2 cellular contexts compared by ENCODE assay signal in the genomic region with DNA sequence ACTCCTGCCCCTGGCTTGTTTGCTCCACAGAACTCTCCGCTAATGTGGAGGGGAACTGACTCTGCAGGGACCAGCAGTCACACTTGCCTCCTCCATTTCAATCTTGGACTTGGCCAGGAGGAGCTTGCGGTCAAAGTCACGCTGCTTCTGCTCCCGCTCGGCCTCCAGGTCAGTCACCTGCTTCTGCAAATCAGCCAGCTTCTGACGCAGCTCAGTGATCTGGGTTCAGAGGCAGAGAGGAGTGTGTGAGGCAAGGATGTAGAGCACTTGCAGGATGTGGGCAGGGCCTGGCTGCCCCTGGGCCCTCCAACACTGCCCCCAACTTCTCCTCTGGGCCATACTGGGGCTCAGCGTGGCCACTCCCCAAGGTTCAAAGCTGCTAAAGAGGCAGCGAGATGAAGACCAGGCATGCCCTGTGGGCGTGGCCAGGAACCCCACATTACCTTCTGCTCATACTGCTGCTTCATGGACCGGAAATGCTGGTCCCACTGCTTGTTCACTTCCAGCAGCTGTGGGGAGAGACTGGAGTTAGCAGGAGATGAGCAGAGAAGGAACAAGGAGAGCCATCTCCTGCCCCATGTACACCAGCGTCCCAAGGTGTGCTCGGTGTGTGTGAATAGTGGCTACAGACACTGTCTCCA.
TF ChIP-seq lines count a peak whose summit lies in the region.

No MANE protein-coding gene starts in this region.

TF ChIP-seq in liver, 16 proteins besides CTCF, POLR2A, EP300 and RAD21:
- peak in 1 of 2 donors; percentile 37 for TF ChIP-seq EGR1 (IDR thresholded peaks at IDR 0.05; ENCODE audit: low read depth in 2 of 2)
- TF ChIP-seq FOXA1 (IDR thresholded peaks at IDR 0.05) = no peak
- peak; percentile 39 to 70 for TF ChIP-seq JUND (IDR thresholded peaks at IDR 0.05)
- TF ChIP-seq GABPA (IDR thresholded peaks at IDR 0.05 in 1 of 2, conservative IDR thresholded peaks at IDR 0.05 in 1 of 2) = no peak
- peak; percentile 27 for TF ChIP-seq FOXA2 (IDR thresholded peaks at IDR 0.05)
- TF ChIP-seq SP1 (IDR thresholded peaks at IDR 0.05) = peak; percentile 80
- TF ChIP-seq, protein P1, sequence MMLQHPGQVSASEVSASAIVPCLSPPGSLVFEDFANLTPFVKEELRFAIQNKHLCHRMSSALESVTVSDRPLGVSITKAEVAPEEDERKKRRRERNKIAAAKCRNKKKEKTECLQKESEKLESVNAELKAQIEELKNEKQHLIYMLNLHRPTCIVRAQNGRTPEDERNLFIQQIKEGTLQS (IDR thresholded peaks at IDR 0.05) = no peak
- TF ChIP-seq YY1 (IDR thresholded peaks at IDR 0.05) = peak; percentile 53
- TF ChIP-seq, protein P2, sequence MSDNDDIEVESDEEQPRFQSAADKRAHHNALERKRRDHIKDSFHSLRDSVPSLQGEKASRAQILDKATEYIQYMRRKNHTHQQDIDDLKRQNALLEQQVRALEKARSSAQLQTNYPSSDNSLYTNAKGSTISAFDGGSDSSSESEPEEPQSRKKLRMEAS (IDR thresholded peaks at IDR 0.05) = peak; percentile 62
- TF ChIP-seq TAF1 (conservative IDR thresholded peaks at IDR 0.05) = no peak
- TF ChIP-seq, protein P3, sequence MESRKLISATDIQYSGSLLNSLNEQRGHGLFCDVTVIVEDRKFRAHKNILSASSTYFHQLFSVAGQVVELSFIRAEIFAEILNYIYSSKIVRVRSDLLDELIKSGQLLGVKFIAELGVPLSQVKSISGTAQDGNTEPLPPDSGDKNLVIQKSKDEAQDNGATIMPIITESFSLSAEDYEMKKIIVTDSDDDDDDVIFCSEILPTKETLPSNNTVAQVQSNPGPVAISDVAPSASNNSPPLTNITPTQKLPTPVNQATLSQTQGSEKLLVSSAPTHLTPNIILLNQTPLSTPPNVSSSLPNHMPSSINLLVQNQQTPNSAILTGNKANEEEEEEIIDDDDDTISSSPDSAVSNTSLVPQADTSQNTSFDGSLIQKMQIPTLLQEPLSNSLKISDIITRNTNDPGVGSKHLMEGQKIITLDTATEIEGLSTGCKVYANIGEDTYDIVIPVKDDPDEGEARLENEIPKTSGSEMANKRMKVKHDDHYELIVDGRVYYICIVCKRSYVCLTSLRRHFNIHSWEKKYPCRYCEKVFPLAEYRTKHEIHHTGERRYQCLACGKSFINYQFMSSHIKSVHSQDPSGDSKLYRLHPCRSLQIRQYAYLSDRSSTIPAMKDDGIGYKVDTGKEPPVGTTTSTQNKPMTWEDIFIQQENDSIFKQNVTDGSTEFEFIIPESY (IDR thresholded peaks at IDR 0.05) = no peak
- TF ChIP-seq, protein P4, sequence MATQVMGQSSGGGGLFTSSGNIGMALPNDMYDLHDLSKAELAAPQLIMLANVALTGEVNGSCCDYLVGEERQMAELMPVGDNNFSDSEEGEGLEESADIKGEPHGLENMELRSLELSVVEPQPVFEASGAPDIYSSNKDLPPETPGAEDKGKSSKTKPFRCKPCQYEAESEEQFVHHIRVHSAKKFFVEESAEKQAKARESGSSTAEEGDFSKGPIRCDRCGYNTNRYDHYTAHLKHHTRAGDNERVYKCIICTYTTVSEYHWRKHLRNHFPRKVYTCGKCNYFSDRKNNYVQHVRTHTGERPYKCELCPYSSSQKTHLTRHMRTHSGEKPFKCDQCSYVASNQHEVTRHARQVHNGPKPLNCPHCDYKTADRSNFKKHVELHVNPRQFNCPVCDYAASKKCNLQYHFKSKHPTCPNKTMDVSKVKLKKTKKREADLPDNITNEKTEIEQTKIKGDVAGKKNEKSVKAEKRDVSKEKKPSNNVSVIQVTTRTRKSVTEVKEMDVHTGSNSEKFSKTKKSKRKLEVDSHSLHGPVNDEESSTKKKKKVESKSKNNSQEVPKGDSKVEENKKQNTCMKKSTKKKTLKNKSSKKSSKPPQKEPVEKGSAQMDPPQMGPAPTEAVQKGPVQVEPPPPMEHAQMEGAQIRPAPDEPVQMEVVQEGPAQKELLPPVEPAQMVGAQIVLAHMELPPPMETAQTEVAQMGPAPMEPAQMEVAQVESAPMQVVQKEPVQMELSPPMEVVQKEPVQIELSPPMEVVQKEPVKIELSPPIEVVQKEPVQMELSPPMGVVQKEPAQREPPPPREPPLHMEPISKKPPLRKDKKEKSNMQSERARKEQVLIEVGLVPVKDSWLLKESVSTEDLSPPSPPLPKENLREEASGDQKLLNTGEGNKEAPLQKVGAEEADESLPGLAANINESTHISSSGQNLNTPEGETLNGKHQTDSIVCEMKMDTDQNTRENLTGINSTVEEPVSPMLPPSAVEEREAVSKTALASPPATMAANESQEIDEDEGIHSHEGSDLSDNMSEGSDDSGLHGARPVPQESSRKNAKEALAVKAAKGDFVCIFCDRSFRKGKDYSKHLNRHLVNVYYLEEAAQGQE (IDR thresholded peaks at IDR 0.05) = no peak
- peak; percentile 100 for TF ChIP-seq RXRA (IDR thresholded peaks at IDR 0.05)
- TF ChIP-seq HNF4G (IDR thresholded peaks at IDR 0.05) = peak; percentile 63
- peak; percentile 45 for TF ChIP-seq NR2F2 (IDR thresholded peaks at IDR 0.05)
- TF ChIP-seq HNF4A (conservative IDR thresholded peaks at IDR 0.05) = peak; percentile 88 to 90

TF ChIP-seq in HepG2, 621 proteins besides CTCF, POLR2A, EP300 and RAD21 (continues in another document):
- TF ChIP-seq, protein P5, sequence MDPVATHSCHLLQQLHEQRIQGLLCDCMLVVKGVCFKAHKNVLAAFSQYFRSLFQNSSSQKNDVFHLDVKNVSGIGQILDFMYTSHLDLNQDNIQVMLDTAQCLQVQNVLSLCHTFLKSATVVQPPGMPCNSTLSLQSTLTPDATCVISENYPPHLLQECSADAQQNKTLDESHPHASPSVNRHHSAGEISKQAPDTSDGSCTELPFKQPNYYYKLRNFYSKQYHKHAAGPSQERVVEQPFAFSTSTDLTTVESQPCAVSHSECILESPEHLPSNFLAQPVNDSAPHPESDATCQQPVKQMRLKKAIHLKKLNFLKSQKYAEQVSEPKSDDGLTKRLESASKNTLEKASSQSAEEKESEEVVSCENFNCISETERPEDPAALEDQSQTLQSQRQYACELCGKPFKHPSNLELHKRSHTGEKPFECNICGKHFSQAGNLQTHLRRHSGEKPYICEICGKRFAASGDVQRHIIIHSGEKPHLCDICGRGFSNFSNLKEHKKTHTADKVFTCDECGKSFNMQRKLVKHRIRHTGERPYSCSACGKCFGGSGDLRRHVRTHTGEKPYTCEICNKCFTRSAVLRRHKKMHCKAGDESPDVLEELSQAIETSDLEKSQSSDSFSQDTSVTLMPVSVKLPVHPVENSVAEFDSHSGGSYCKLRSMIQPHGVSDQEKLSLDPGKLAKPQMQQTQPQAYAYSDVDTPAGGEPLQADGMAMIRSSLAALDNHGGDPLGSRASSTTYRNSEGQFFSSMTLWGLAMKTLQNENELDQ (CRISPR knock-in tag; IDR thresholded peaks at IDR 0.05; ENCODE audit: borderline replicate concordance) = no peak
- TF ChIP-seq MATR3 (CRISPR knock-in tag; IDR thresholded peaks at IDR 0.05) = no peak
- TF ChIP-seq HES4 (CRISPR knock-in tag; IDR thresholded peaks at IDR 0.05; ENCODE audit: borderline replicate concordance) = no peak
- no peak for TF ChIP-seq ELF4 (CRISPR knock-in tag; IDR thresholded peaks at IDR 0.05; ENCODE audit: borderline replicate concordance)
- no peak for TF ChIP-seq ZNF616 (CRISPR knock-in tag; IDR thresholded peaks at IDR 0.05; ENCODE audit: low read depth)
- TF ChIP-seq, protein P6, sequence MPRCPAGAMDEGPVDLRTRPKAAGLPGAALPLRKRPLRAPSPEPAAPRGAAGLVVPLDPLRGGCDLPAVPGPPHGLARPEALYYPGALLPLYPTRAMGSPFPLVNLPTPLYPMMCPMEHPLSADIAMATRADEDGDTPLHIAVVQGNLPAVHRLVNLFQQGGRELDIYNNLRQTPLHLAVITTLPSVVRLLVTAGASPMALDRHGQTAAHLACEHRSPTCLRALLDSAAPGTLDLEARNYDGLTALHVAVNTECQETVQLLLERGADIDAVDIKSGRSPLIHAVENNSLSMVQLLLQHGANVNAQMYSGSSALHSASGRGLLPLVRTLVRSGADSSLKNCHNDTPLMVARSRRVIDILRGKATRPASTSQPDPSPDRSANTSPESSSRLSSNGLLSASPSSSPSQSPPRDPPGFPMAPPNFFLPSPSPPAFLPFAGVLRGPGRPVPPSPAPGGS (CRISPR knock-in tag; IDR thresholded peaks at IDR 0.05) = no peak
- no peak for TF ChIP-seq RNF2 (conservative IDR thresholded peaks at IDR 0.05; ENCODE audit: low read depth)
- TF ChIP-seq, protein P7, sequence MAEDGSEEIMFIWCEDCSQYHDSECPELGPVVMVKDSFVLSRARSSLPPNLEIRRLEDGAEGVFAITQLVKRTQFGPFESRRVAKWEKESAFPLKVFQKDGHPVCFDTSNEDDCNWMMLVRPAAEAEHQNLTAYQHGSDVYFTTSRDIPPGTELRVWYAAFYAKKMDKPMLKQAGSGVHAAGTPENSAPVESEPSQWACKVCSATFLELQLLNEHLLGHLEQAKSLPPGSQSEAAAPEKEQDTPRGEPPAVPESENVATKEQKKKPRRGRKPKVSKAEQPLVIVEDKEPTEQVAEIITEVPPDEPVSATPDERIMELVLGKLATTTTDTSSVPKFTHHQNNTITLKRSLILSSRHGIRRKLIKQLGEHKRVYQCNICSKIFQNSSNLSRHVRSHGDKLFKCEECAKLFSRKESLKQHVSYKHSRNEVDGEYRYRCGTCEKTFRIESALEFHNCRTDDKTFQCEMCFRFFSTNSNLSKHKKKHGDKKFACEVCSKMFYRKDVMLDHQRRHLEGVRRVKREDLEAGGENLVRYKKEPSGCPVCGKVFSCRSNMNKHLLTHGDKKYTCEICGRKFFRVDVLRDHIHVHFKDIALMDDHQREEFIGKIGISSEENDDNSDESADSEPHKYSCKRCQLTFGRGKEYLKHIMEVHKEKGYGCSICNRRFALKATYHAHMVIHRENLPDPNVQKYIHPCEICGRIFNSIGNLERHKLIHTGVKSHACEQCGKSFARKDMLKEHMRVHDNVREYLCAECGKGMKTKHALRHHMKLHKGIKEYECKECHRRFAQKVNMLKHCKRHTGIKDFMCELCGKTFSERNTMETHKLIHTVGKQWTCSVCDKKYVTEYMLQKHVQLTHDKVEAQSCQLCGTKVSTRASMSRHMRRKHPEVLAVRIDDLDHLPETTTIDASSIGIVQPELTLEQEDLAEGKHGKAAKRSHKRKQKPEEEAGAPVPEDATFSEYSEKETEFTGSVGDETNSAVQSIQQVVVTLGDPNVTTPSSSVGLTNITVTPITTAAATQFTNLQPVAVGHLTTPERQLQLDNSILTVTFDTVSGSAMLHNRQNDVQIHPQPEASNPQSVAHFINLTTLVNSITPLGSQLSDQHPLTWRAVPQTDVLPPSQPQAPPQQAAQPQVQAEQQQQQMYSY (CRISPR knock-in tag; IDR thresholded peaks at IDR 0.05) = no peak
- TF ChIP-seq, protein P8, sequence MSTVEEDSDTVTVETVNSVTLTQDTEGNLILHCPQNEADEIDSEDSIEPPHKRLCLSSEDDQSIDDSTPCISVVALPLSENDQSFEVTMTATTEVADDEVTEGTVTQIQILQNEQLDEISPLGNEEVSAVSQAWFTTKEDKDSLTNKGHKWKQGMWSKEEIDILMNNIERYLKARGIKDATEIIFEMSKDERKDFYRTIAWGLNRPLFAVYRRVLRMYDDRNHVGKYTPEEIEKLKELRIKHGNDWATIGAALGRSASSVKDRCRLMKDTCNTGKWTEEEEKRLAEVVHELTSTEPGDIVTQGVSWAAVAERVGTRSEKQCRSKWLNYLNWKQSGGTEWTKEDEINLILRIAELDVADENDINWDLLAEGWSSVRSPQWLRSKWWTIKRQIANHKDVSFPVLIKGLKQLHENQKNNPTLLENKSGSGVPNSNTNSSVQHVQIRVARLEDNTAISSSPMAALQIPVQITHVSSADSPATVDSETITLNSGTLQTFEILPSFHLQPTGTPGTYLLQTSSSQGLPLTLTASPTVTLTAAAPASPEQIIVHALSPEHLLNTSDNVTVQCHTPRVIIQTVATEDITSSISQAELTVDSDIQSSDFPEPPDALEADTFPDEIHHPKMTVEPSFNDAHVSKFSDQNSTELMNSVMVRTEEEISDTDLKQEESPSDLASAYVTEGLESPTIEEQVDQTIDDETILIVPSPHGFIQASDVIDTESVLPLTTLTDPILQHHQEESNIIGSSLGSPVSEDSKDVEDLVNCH (CRISPR knock-in tag; IDR thresholded peaks at IDR 0.05) = no peak
- TF ChIP-seq, protein P9, sequence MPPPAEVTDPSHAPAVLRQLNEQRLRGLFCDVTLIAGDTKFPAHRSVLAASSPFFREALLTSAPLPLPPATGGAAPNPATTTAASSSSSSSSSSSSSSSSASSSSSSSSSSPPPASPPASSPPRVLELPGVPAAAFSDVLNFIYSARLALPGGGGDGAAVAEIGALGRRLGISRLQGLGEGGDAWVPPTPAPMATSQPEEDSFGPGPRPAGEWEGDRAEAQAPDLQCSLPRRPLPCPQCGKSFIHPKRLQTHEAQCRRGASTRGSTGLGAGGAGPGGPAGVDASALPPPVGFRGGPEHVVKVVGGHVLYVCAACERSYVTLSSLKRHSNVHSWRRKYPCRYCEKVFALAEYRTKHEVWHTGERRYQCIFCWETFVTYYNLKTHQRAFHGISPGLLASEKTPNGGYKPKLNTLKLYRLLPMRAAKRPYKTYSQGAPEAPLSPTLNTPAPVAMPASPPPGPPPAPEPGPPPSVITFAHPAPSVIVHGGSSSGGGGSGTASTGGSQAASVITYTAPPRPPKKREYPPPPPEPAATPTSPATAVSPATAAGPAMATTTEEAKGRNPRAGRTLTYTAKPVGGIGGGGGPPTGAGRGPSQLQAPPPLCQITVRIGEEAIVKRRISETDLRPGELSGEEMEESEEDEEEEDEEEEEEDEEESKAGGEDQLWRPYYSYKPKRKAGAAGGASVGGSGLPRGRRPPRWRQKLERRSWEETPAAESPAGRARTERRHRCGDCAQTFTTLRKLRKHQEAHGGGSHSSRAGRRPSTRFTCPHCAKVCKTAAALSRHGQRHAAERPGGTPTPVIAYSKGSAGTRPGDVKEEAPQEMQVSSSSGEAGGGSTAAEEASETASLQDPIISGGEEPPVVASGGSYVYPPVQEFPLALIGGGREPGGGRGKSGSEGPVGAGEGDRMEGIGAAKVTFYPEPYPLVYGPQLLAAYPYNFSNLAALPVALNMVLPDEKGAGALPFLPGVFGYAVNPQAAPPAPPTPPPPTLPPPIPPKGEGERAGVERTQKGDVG (CRISPR knock-in tag; IDR thresholded peaks at IDR 0.05; ENCODE audit: borderline replicate concordance) = no peak
- TF ChIP-seq, protein P10, sequence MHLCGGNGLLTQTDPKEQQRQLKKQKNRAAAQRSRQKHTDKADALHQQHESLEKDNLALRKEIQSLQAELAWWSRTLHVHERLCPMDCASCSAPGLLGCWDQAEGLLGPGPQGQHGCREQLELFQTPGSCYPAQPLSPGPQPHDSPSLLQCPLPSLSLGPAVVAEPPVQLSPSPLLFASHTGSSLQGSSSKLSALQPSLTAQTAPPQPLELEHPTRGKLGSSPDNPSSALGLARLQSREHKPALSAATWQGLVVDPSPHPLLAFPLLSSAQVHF (CRISPR knock-in tag; IDR thresholded peaks at IDR 0.05) = no peak
- no peak for TF ChIP-seq HMGA1 (CRISPR knock-in tag; conservative IDR thresholded peaks at IDR 0.05)
- no peak for TF ChIP-seq NONO (IDR thresholded peaks at IDR 0.05)
- TF ChIP-seq NONO (CRISPR knock-in tag; conservative IDR thresholded peaks at IDR 0.05) = no peak
- TF ChIP-seq, protein P11, sequence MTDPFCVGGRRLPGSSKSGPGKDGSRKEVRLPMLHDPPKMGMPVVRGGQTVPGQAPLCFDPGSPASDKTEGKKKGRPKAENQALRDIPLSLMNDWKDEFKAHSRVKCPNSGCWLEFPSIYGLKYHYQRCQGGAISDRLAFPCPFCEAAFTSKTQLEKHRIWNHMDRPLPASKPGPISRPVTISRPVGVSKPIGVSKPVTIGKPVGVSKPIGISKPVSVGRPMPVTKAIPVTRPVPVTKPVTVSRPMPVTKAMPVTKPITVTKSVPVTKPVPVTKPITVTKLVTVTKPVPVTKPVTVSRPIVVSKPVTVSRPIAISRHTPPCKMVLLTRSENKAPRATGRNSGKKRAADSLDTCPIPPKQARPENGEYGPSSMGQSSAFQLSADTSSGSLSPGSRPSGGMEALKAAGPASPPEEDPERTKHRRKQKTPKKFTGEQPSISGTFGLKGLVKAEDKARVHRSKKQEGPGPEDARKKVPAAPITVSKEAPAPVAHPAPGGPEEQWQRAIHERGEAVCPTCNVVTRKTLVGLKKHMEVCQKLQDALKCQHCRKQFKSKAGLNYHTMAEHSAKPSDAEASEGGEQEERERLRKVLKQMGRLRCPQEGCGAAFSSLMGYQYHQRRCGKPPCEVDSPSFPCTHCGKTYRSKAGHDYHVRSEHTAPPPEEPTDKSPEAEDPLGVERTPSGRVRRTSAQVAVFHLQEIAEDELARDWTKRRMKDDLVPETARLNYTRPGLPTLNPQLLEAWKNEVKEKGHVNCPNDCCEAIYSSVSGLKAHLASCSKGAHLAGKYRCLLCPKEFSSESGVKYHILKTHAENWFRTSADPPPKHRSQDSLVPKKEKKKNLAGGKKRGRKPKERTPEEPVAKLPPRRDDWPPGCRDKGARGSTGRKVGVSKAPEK (CRISPR knock-in tag; IDR thresholded peaks at IDR 0.05; ENCODE audit: borderline replicate concordance) = no peak
